ENCODE assay signal across 12 cellular contexts in the genomic region with DNA sequence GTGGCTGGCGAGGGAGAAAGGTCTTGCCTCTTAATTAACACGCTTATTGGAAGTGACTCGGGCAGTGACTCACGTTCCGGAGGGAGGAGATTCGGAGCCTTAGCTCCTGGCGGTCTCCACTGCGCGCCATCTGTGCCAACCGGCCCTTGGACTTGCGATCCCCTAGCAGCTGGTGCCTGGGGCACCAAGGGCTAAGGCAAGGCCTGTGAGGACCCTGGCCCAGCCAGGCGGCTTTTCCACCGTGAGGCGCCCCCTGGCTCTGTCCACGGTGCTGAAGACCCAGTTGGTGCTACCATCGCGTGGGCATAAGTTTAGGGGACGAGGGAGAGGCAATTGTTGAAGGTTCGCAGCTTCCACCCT. TPM values are rescaled to one million over a fixed set of nuclear protein-coding genes. Genes with fewer than 3 reads are reported as not detected.
DNase-seq lines count a peak whose midpoint lies in the region; ATAC-seq, FAIRE-seq and TF ChIP-seq lines count a peak whose summit lies in the region.
"Had no signal": no experiment of that assay in that cellular context is flagged by ENCODE, and none has a peak within 500 bp of the region (broad histone marks: within the 10 kb centered on the region; RNA-seq: fewer than 3 reads in every experiment).

No MANE protein-coding gene starts in this region.

- H3K4me1 ChIP-seq in HUES6 (ENCODE audit: control insufficient read depth, insufficient read depth, low read length) = peaks cover 31% of the 10 kb centered on the region

- intact Hi-C loops in MCF 10A (cut with micrococcal nuclease) = loop anchor here (1.0 kb wide), 1 partner anchor 14 kb away; no protein-coding TSS in a partner anchor

- no peak for FAIRE-seq in GM12891 (lab: Jason Lieb, UNC)

- no peak for ATAC-seq in naive thymus-derived CD8-positive, alpha-beta T cell
- no peak for ATAC-seq in GM19395 (IDR thresholded peaks at IDR 0.05; ENCODE audit: unreplicated experiment)

- H3K4me1 Mint-ChIP-seq in naive thymus-derived CD8-positive, alpha-beta T cell = peaks cover 2 to 20% (median 18%) of the 10 kb centered on the region in 4 donors
- H3K4me1 Mint-ChIP-seq in MCF 10A (ENCODE audit: insufficient read depth, unreplicated experiment) = no peaks in the 10 kb centered on the region

- H3K9ac ChIP-seq in HUES6 (ENCODE audit: low read length) = no peak overlapping the region

- BruUV-seq in MCF 10A (replicated peaks; lab: Mats Ljungman, UMichigan) = no TSS peak

- peak overlapping the region in 7 of 10 donors; percentile 56 to 81 (median 69) for H3K4me3 Mint-ChIP-seq in naive thymus-derived CD8-positive, alpha-beta T cell
- H3K4me3 Mint-ChIP-seq in MCF 10A (ENCODE audit: unreplicated experiment) = no peak overlapping the region

- POLR2A ChIA-PET in naive thymus-derived CD8-positive, alpha-beta T cell (lab: Charles Lee) = no interaction called here
- POLR2A ChIA-PET in MCF 10A (lab: Yijun Ruan, JAX) = no interaction called here

- peaks cover 70% of the 10 kb centered on the region for H3K27me3 ChIP-seq in HUES6 (ENCODE audit: control insufficient read depth, insufficient read depth, low read length)

- TF ChIP-seq CTCF in cardiac fibroblast (IDR thresholded peaks at IDR 0.05; ENCODE audit: low read depth, low read length) = no peak
- no peak for TF ChIP-seq CTCF in MCF 10A (IDR thresholded peaks at IDR 0.05; ENCODE audit: unreplicated experiment)

- H3K27ac Mint-ChIP-seq in naive thymus-derived CD8-positive, alpha-beta T cell = no peak overlapping the region
- no peak overlapping the region for H3K27ac Mint-ChIP-seq in MCF 10A (ENCODE audit: low read depth, unreplicated experiment)

- peaks cover 0 to 5% (median 0%) of the 10 kb centered on the region in 3 donors for H3K36me3 Mint-ChIP-seq in naive thymus-derived CD8-positive, alpha-beta T cell
- H3K36me3 Mint-ChIP-seq in MCF 10A (ENCODE audit: insufficient read depth, unreplicated experiment) = no peaks in the 10 kb centered on the region

- CTCF ChIA-PET in MCF 10A (lab: Yijun Ruan, JAX) = interaction anchor here (0.7 kb wide), 1 partner anchor 96 kb away, joined by 3 read pairs; no protein-coding TSS in a partner anchor

- no peak for TF ChIP-seq POLR2A in GM12891 (IDR thresholded peaks at IDR 0.05; ENCODE audit: low read depth, low read length)

- H3K9me3 ChIP-seq in HUES6 (ENCODE audit: control insufficient read depth, insufficient read depth, low read depth, low read length) = no peaks in the 10 kb centered on the region

- DNase-seq in DMS53 (lab: John Stamatoyannopoulos, UW) (peak; percentile 68), DMS53 treated with DMSO at 0.1 percent for 48 hours (lab: John Stamatoyannopoulos, UW; ENCODE audit: unreplicated experiment) (no peak), cardiac fibroblast (ENCODE audit: low read depth in 2 of 2) (peak; percentile 9 to 14), GM12891 (ENCODE audit: insufficient read length, low spot score) (no peak), MCF 10A (ENCODE audit: unreplicated experiment) (no peak)
- DNase-seq in naive thymus-derived CD8-positive, alpha-beta T cell = peak in 4 of 10 donors; percentile 9 to 22 (median 18)
- DNase-seq: Kasumi-1; stimulated activated naive CD4-positive, alpha-beta T cell treated with Interleukin-2 at 50 U/mL for 16 hours had no signal

- peaks cover 0 to 8% (median 0%) of the 10 kb centered on the region in 9 donors for H3K9me3 Mint-ChIP-seq in naive thymus-derived CD8-positive, alpha-beta T cell
- H3K9me3 Mint-ChIP-seq in MCF 10A (ENCODE audit: unreplicated experiment) = no peaks in the 10 kb centered on the region

- H3K27ac ChIP-seq in HUES6 (ENCODE audit: low read depth, low read length) = no peak overlapping the region
- H3K27ac ChIP-seq: 22Rv1, SK-N-MC had no signal

- H3K27me3 Mint-ChIP-seq in naive thymus-derived CD8-positive, alpha-beta T cell = peaks cover 35 to 82% (median 64%) of the 10 kb centered on the region in 5 donors
- H3K27me3 Mint-ChIP-seq in MCF 10A (ENCODE audit: insufficient read depth, unreplicated experiment) = peaks cover 88% of the 10 kb centered on the region

- H3K4me3 ChIP-seq in HUES6 (ENCODE audit: low read depth, low read length) (peak overlapping the region; percentile 82; the same call in 1 of the 2 replicates), cardiac fibroblast (replicated peaks in 1 of 2; ENCODE audit: low read depth in 2 of 2, low read length in 2 of 2) (no peak overlapping the region)

- peaks cover 4% of the 10 kb centered on the region; the same call in 1 of the 2 replicates for H3K36me3 ChIP-seq in HUES6 (ENCODE audit: control insufficient read depth, insufficient read depth, low read length)

TF ChIP-seq in GM12891, 5 proteins besides CTCF, POLR2A, EP300 and RAD21:
- no peak for TF ChIP-seq TAF1 (IDR thresholded peaks at IDR 0.05; ENCODE audit: low read depth, low read length)
- no peak for TF ChIP-seq POU2F2 (IDR thresholded peaks at IDR 0.05; ENCODE audit: low read depth, low read length)
- TF ChIP-seq SPI1 (IDR thresholded peaks at IDR 0.05; ENCODE audit: low read depth, low read length) = no peak
- no peak for TF ChIP-seq PAX5 (IDR thresholded peaks at IDR 0.05; ENCODE audit: insufficient read depth, low read length, severe bottlenecking)
- TF ChIP-seq POLR2AphosphoS5 (IDR thresholded peaks at IDR 0.05; ENCODE audit: low read depth, low read length) = no peak

RNA-seq across cellular contexts. Expression of gene SYT6, which starts 1.3 kb away (rescaled TPM):
- not detected for total RNA-seq in naive thymus-derived CD8-positive, alpha-beta T cell
- not detected for polyA plus RNA-seq in naive thymus-derived CD8-positive, alpha-beta T cell
- 0.03 TPM for polyA plus RNA-seq in GM12891 (2012; ENCODE audit: low read depth, missing spikeins)
- not detected in 2 replicates for total RNA-seq in MCF 10A (2022)

Comparison
In these comparisons a context has a peak if more than half of its experiments do, and no peak if none do; other contexts are left out.
1. DNase-seq: peak in DMS53 (single experiment) and cardiac fibroblast (2 of 2); none in DMS53 treated with DMSO at 0.1 percent for 48 hours (single experiment), GM12891 (single experiment) and MCF 10A (single experiment).